9 cellular contexts compared by ENCODE assay signal in genomic region chr21:41766883-41767605, GRCh38. TPM values are rescaled to one million over a fixed set of nuclear protein-coding genes. Genes with fewer than 3 reads are reported as not detected.
DNase-seq lines count a peak whose midpoint lies in the region; ATAC-seq and TF ChIP-seq lines count a peak whose summit lies in the region.
"Had no signal": no experiment of that assay in that cellular context is flagged by ENCODE, and none has a peak within 500 bp of the region (broad histone marks: within the 10 kb centered on the region; RNA-seq: fewer than 3 reads in every experiment).

RIPK4 (minus strand) TSS chr21:41767052; CDS start chr21:41767041, 11 bp downstream.

- DNase-seq in Daoy (ENCODE audit: low read depth) (peak; percentile 95), T-helper 17 cell (peak in 2 of 3 donors; percentile 26 to 28), body of pancreas (peak; percentile 90 to 95 (median 94)), left colon (peak; percentile 83 to 90), anterior cingulate cortex (lab: John Stamatoyannopoulos, UW) (no peak), dorsolateral prefrontal cortex (no peak)
- DNase-seq in stimulated activated CD4-positive, alpha-beta T cell treated with anti-CD3 and anti-CD28 coated beads, TNF-alpha, amount 100 ng/mL, for 4 hours (ENCODE audit: low read depth in 3 of 3) = peak; percentile 43 to 54 (median 48)

- peak; percentile 74 for ATAC-seq in T-helper 17 cell
- peak; percentile 84 for ATAC-seq in body of pancreas
- peak; percentile 82 for ATAC-seq in left colon

- H3K27me3 ChIP-seq in body of pancreas (no peaks in the 10 kb centered on the region), dorsolateral prefrontal cortex (peaks cover 17 to 100% (median 88%) of the 10 kb centered on the region in 45 donors)

- WGBS in body of pancreas, 2 donors = 2 to 3% methylated on average over 28 to 42 of the region's 53 CpGs

- H3K4me3 ChIP-seq in body of pancreas = peak within 1 kb of the TSS; percentile 52 to 54
- peak within 1 kb of the TSS in 6 of 59 donors; percentile 16 to 31 (median 23) for H3K4me3 ChIP-seq in dorsolateral prefrontal cortex

- no peaks in the 10 kb centered on the region for H3K36me3 ChIP-seq in body of pancreas (replicated peaks in 1 of 2; ENCODE audit: insufficient read depth in 1 of 2, low read depth in 2 of 2)

- H3K9me3 ChIP-seq in T-helper 17 cell (ENCODE audit: control insufficient read depth, low read length, poor library complexity, severe bottlenecking) (no peaks in the 10 kb centered on the region), body of pancreas (no peaks in the 10 kb centered on the region)

- intact Hi-C loops in body of pancreas (cut with DNase I) (no loop called here), left colon (cut with DNase I, micrococcal nuclease) (no loop called here), dorsolateral prefrontal cortex (cut with DNase I) (no loop called here)

- H3K27me3 Mint-ChIP-seq in IgD-negative memory B cell (peaks cover 72% of the 10 kb centered on the region), T-helper 17 cell (peaks cover 87% of the 10 kb centered on the region)

- H3K9me3 Mint-ChIP-seq in IgD-negative memory B cell = peaks cover 0 to 5% (median 0%) of the 10 kb centered on the region in 3 donors

- no peak for TF ChIP-seq CTCF in body of pancreas (IDR thresholded peaks at IDR 0.05)
- TF ChIP-seq CTCF in dorsolateral prefrontal cortex (IDR thresholded peaks at IDR 0.05 in 54 of 56, conservative IDR thresholded peaks at IDR 0.05 in 2 of 56; ENCODE audit: low read depth in 1 of 56, partially characterized antibody in 56 of 56) = no peak

- H3K4me1 Mint-ChIP-seq in IgD-negative memory B cell (peaks cover 20 to 33% (median 20%) of the 10 kb centered on the region in 3 donors), T-helper 17 cell (peaks cover 24% of the 10 kb centered on the region)

- H3K4me3 Mint-ChIP-seq in IgD-negative memory B cell (peak within 1 kb of the TSS; percentile 74 to 90 (median 82)), T-helper 17 cell (peak within 1 kb of the TSS; percentile 84)

- H3K27ac Mint-ChIP-seq in IgD-negative memory B cell (peak within 1 kb of the TSS in 2 of 3 donors; percentile 45 to 76), T-helper 17 cell (peak within 1 kb of the TSS; percentile 45)

- H3K27ac ChIP-seq in body of pancreas (peak within 1 kb of the TSS; percentile 90 to 97 (median 95)), dorsolateral prefrontal cortex (no peak within 1 kb of the TSS)

- H3K36me3 Mint-ChIP-seq in IgD-negative memory B cell (no peaks in the 10 kb centered on the region), T-helper 17 cell (ENCODE audit: low read depth) (peaks cover 2% of the 10 kb centered on the region)

- H3K4me1 ChIP-seq in body of pancreas = peaks cover 59% of the 10 kb centered on the region

- peak; percentile 95 to 98 (median 98) for TF ChIP-seq POLR2A in body of pancreas (IDR thresholded peaks at IDR 0.05)

RNA-seq across cellular contexts. Expression of gene RIPK4, which starts in this region (rescaled TPM):
- total RNA-seq in Daoy (2014; rRNA removed; shearing (Covaris generic)) = 33.6 and 39.5 TPM in 2 replicates
- polyA plus RNA-seq in IgD-negative memory B cell = not detected
- total RNA-seq in T-helper 17 cell (under 1 TPM; 0.37 to 0.50 TPM), body of pancreas (10 to 100 TPM; 14.5 to 18.1 TPM), left colon (10 to 100 TPM; 11.0 to 16.0 TPM), dorsolateral prefrontal cortex (under 1 TPM in 27 of 120 experiments, not detected in 93; 0.10 to 0.89 (median 0.15) TPM)
- total RNA-seq: LHCN-M2 had no signal

Comparison
In these comparisons a context has a peak if more than half of its experiments do, and no peak if none do; other contexts are left out.
1. RNA of gene RIPK4 (total RNA-seq): 33.6 to 39.5 TPM in Daoy, 14.5 to 18.1 TPM in body of pancreas and 11.0 to 16.0 TPM in left colon; 0.37 to 0.50 TPM in T-helper 17 cell and 0.10 to 0.89 TPM in dorsolateral prefrontal cortex; every median in the first group is over 4 times any median in the second.
2. Peak in DNase-seq and ATAC-seq in T-helper 17 cell; RNA of the gene not detected or under 1 TPM.
3. DNase-seq: peak in Daoy (single experiment), body of pancreas (4 of 4), left colon (2 of 2) and stimulated activated CD4-positive, alpha-beta T cell treated with anti-CD3 and anti-CD28 coated beads, TNF-alpha, amount 100 ng/mL, for 4 hours (3 of 3); none in anterior cingulate cortex (0 of 58) and dorsolateral prefrontal cortex (0 of 10).
4. H3K27ac ChIP-seq: peak in body of pancreas (4 of 4); none in dorsolateral prefrontal cortex (0 of 59).
5. Peak in every context shown above with its lines, with median percentiles within 50 percentile points of each other: ATAC-seq.